ENCODE assay signal across 15 cellular contexts in the genomic region with DNA sequence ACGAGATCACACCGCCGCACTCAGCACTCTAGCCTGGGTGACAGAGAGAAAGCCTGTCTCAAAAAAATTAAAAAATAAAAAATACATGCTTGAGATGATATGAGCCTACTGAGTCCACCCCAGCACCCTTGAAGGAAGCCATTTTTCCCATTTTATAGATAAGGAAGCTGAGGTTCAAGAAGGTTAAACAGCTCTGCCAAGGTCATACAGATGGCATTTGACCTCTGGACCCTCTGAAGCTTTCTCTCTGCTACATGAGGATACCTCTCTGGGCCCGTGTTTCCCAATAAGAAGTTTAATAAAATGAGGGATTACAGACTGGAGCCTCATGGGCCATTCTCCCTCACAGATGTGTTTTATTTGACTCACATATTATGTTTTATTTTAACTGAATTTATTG.
"Had no signal": no experiment of that assay in that cellular context is flagged by ENCODE, and none has a peak within 500 bp of the region (broad histone marks: within the 10 kb centered on the region; RNA-seq: fewer than 3 reads in every experiment).

No MANE protein-coding gene starts in this region.

- H3K27me3 Mint-ChIP-seq: natural killer cell treated with Interleukin-12 subunit alpha and Interleukin-12 subunit beta and Interleukin-15 and Interleukin-18, amount 100 ng/mL, for 72 hours; progenitor cell of endocrine pancreas; stimulated activated naive CD8-positive, alpha-beta T cell treated with anti-CD3 and anti-CD28 coated beads, Interleukin-15, amount 100 ng/mL, for 72 hours had no signal

- H3K36me3 Mint-ChIP-seq: natural killer cell treated with Interleukin-12 subunit alpha and Interleukin-12 subunit beta and Interleukin-15 and Interleukin-18, amount 100 ng/mL, for 72 hours had no signal

- DNase-seq: activated CD4-positive, alpha-beta T cell treated with anti-CD3 and anti-CD28 coated beads for 1 hour; activated CD4-positive, alpha-beta T cell treated with anti-CD3 and anti-CD28 coated beads, Interleukin-2, amount 50 U/mL, for 48 hours; activated naive CD4-positive, alpha-beta T cell; nucleus accumbens; SJCRH30; stimulated activated CD4-positive, alpha-beta T cell treated with anti-CD3 and anti-CD28 coated beads, Interleukin-4, amount 100 ng/mL, for 1 hour; stimulated activated CD8-positive, alpha-beta memory T cell treated with anti-CD3 and anti-CD28 coated beads, Interleukin-4, amount 100 ng/mL, for 48 hours; stimulated activated naive CD8-positive, alpha-beta T cell treated with anti-CD3 and anti-CD28 coated beads, Interleukin-15, amount 100 ng/mL, for 72 hours; tibial artery had no signal

- H3K36me3 ChIP-seq: cardiac muscle cell, tibial artery had no signal

- H3K27ac Mint-ChIP-seq: activated T-helper 1 cell treated with anti-CD3 and anti-CD28 coated beads, Interleukin-12 subunit alpha, Interleukin-12 subunit beta, Interleukin-2, Interleukin-4 antibody, amounts not matched to agents 30 ng/mL and 10 ng/mL and 1 ng/mL, durations not matched to agents 14 hours and 24 hours and 36 hours; progenitor cell of endocrine pancreas; stimulated activated naive CD8-positive, alpha-beta T cell treated with anti-CD3 and anti-CD28 coated beads, Interleukin-15, amount 100 ng/mL, for 72 hours had no signal

- H3K4me3 Mint-ChIP-seq: activated T-helper 1 cell treated with anti-CD3 and anti-CD28 coated beads, Interleukin-12 subunit alpha, Interleukin-12 subunit beta, Interleukin-2, Interleukin-4 antibody, amounts not matched to agents 30 ng/mL and 10 ng/mL and 1 ng/mL, durations not matched to agents 14 hours and 24 hours and 36 hours; natural killer cell treated with Interleukin-12 subunit alpha and Interleukin-12 subunit beta and Interleukin-15 and Interleukin-18, amount 100 ng/mL, for 72 hours; stimulated activated naive CD8-positive, alpha-beta T cell treated with anti-CD3 and anti-CD28 coated beads, Interleukin-15, amount 100 ng/mL, for 72 hours had no signal

- H3K27ac ChIP-seq: cardiac muscle cell, SJCRH30 had no signal

- H3K4me3 ChIP-seq: cardiac muscle cell, hepatocyte, lung, SJCRH30, tibial artery had no signal

- H3K9me3 Mint-ChIP-seq: activated T-helper 1 cell treated with anti-CD3 and anti-CD28 coated beads, Interleukin-12 subunit alpha, Interleukin-12 subunit beta, Interleukin-2, Interleukin-4 antibody, amounts not matched to agents 30 ng/mL and 10 ng/mL and 1 ng/mL, durations not matched to agents 14 hours and 24 hours and 36 hours; natural killer cell treated with Interleukin-12 subunit alpha and Interleukin-12 subunit beta and Interleukin-15 and Interleukin-18, amount 100 ng/mL, for 72 hours; stimulated activated naive CD8-positive, alpha-beta T cell treated with anti-CD3 and anti-CD28 coated beads, Interleukin-15, amount 100 ng/mL, for 72 hours had no signal

- H3K27me3 ChIP-seq: cardiac muscle cell, hepatocyte, SJCRH30, tibial artery had no signal

- H3K9me3 ChIP-seq: SJCRH30, tibial artery had no signal

- ATAC-seq: natural killer cell treated with Interleukin-12 subunit alpha and Interleukin-12 subunit beta and Interleukin-15 and Interleukin-18, amount 100 ng/mL, for 72 hours; stimulated activated naive CD8-positive, alpha-beta T cell treated with anti-CD3 and anti-CD28 coated beads, Interleukin-15, amount 100 ng/mL, for 72 hours had no signal
